13 cellular contexts compared by ENCODE assay signal in the genomic region with DNA sequence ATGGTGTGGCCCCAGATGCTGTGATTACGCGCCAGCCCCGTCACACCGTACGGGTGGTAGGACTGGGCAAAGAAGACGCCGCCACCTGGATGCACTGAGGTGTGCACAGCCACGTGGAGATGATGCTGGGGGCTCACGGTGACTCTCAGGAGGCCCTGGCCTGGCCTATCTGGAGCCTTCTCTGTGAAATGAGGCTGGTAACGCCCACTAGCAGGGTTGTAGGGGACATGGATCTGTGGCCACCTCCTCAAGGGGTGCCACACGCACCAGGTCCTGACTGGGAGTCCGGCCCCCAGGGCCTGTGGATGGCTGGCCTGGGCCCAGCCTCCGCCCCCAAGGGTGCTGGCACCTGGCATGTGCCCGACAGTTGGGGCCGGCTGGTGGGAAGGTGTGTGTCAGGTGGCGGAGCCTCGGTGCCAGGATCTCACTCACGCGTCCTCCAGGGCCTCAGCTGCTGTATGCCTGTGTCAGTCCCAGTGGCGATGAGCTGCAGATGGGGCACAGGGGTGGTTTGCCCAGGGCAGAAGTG. TPM values are rescaled to one million over a fixed set of nuclear protein-coding genes. Genes with fewer than 3 reads are reported as not detected.
DNase-seq lines count a peak whose midpoint lies in the region; ATAC-seq, FAIRE-seq and TF ChIP-seq lines count a peak whose summit lies in the region.
"Had no signal": no experiment of that assay in that cellular context is flagged by ENCODE, and none has a peak within 500 bp of the region (broad histone marks: within the 10 kb centered on the region; RNA-seq: fewer than 3 reads in every experiment).

No MANE protein-coding gene starts in this region.

- H3K36me3 ChIP-seq in GM12878 (ENCODE audit: control insufficient read depth in 2 of 2, insufficient read depth in 2 of 2, low read length in 1 of 2): peaks cover 17 to 28% of the 10 kb centered on the region in 2 experiments
- H3K36me3 ChIP-seq in hepatocyte (replicated peaks; ENCODE audit: insufficient read depth, low read depth): no peaks in the 10 kb centered on the region

- H3K27me3 ChIP-seq in GM12878 (replicated peaks in 1 of 2; ENCODE audit: control insufficient read depth in 2 of 2, insufficient read depth in 2 of 2, low read length in 1 of 2) (no peaks in the 10 kb centered on the region), hepatocyte (no peaks in the 10 kb centered on the region)

- no peak for TF ChIP-seq RAD21 in GM12878 (IDR thresholded peaks at IDR 0.05; ENCODE audit: insufficient read depth, low read depth, low read length)

- peaks cover 32% of the 10 kb centered on the region for H3K36me3 Mint-ChIP-seq in stimulated activated memory B cell treated with anti-CD40 and anti-IgM and Interleukin-4, amounts not matched to agents 10 μg/mL and 1 μg/mL and 100 μg/mL, for 72 hours

- H3K9me2 ChIP-seq in hepatocyte (replicated peaks; ENCODE audit: insufficient read depth): no peaks in the 10 kb centered on the region

- H3K27ac Mint-ChIP-seq in stimulated activated memory B cell treated with anti-CD40 and anti-IgM and Interleukin-4, amounts not matched to agents 10 μg/mL and 1 μg/mL and 100 μg/mL, for 72 hours: peak overlapping the region; percentile 98

- in situ Hi-C loops in GM12878 (cut with MboI): loop anchor here (25.0 kb wide), 1 partner anchor 153 kb away; no protein-coding TSS in a partner anchor

- BruUV-seq in GM12878 (replicated peaks; lab: Mats Ljungman, UMichigan): no TSS peak

- H3K4me2 ChIP-seq in GM12878 (ENCODE audit: control insufficient read depth, insufficient read depth) (peak overlapping the region; percentile 77), hepatocyte (no peak overlapping the region)

- RAD21 ChIA-PET in GM12878 (lab: Charles Lee; ENCODE audit: unreplicated experiment): interaction anchor here (1.1 to 5.1 kb wide), 7 partner anchors 15 to 163 kb away, joined by 3 to 74 read pairs (median 17); partner anchors contain the start of gene NEK6

- H3K9me3 ChIP-seq in GM12878 (replicated peaks; ENCODE audit: control insufficient read depth, insufficient read depth, low read length): no peaks in the 10 kb centered on the region
- H3K9me3 ChIP-seq in hepatocyte (ENCODE audit: low read depth): no peaks in the 10 kb centered on the region

- H2AFZ ChIP-seq in GM12878 (ENCODE audit: control insufficient read depth, low read depth, low read length) (no peak overlapping the region), hepatocyte (no peak overlapping the region)

- no peak for TF ChIP-seq EP300 in GM12878 (IDR thresholded peaks at IDR 0.05; ENCODE audit: borderline replicate concordance in 1 of 2, control insufficient read depth in 1 of 2, low read depth in 2 of 2, low read length in 2 of 2)

- TF ChIP-seq CTCF in GM12878 (IDR thresholded peaks at IDR 0.05 in 2 of 3, conservative IDR thresholded peaks at IDR 0.05 in 1 of 3; ENCODE audit: control insufficient read depth in 2 of 3, extremely low read depth in 1 of 3, insufficient read depth in 1 of 3, low read depth in 3 of 3, low read length in 3 of 3): peak in 2 of 3 experiments; percentile 17 to 20; a peak in 1 of 6 replicates
- TF ChIP-seq CTCF in hepatocyte (IDR thresholded peaks at IDR 0.05; ENCODE audit: poor library complexity): no peak

- peak overlapping the region; percentile 56; the same call in 1 of the 2 replicates for H3K4me3 ChIP-seq in GM12878
- H3K4me3 ChIP-seq in hepatocyte: no peak overlapping the region
- H3K4me3 ChIP-seq: lung had no signal

- H3K79me2 ChIP-seq in GM12878 (ENCODE audit: control insufficient read depth, insufficient read depth, low read length): peaks cover 99% of the 10 kb centered on the region
- H3K79me2 ChIP-seq in hepatocyte: peaks cover 64% of the 10 kb centered on the region

- H3K4me3 Mint-ChIP-seq in stimulated activated memory B cell treated with anti-CD40 and anti-IgM and Interleukin-4, amounts not matched to agents 10 μg/mL and 1 μg/mL and 100 μg/mL, for 72 hours: peak overlapping the region; percentile 76
- H3K4me3 Mint-ChIP-seq: stimulated activated naive CD8-positive, alpha-beta T cell treated with anti-CD3 and anti-CD28 coated beads, Interleukin-15, Interleukin-2, amounts not matched to agents 100 ng/mL and 50 ng/mL, for 24 hours had no signal

- H4K20me1 ChIP-seq in GM12878 (ENCODE audit: control insufficient read depth, insufficient read depth) (no peaks in the 10 kb centered on the region; the same call in none of the 2 replicates), hepatocyte (ENCODE audit: insufficient read depth, poor library complexity, severe bottlenecking) (peaks cover 6% of the 10 kb centered on the region)

- H3K9me3 Mint-ChIP-seq in stimulated activated memory B cell treated with anti-CD40 and anti-IgM and Interleukin-4, amounts not matched to agents 10 μg/mL and 1 μg/mL and 100 μg/mL, for 72 hours: no peaks in the 10 kb centered on the region
- H3K9me3 Mint-ChIP-seq: stimulated activated naive CD8-positive, alpha-beta T cell treated with anti-CD3 and anti-CD28 coated beads, Interleukin-15, Interleukin-2, amounts not matched to agents 100 ng/mL and 50 ng/mL, for 24 hours had no signal

- POLR2A ChIA-PET in GM12878 (lab: Charles Lee): interaction anchor here (0.7 to 5.4 kb wide), 6 partner anchors 25 to 93 kb away, joined by 4 to 45 read pairs (median 10); no protein-coding TSS in a partner anchor

- H3K4me1 ChIP-seq in GM12878 (ENCODE audit: control insufficient read depth, insufficient read depth, low read length) (peaks cover 100% of the 10 kb centered on the region), hepatocyte (ENCODE audit: insufficient read depth) (peaks cover 14% of the 10 kb centered on the region)

- intact Hi-C loops in GM12878 (cut with micrococcal nuclease; ENCODE audit: unreplicated experiment): loop anchor here (2.0 kb wide), 1 partner anchor 163 kb away; no protein-coding TSS in a partner anchor

- H3K4me1 Mint-ChIP-seq in stimulated activated memory B cell treated with anti-CD40 and anti-IgM and Interleukin-4, amounts not matched to agents 10 μg/mL and 1 μg/mL and 100 μg/mL, for 72 hours: peaks cover 96% of the 10 kb centered on the region

- H3K27ac ChIP-seq in GM12878 (ENCODE audit: control insufficient read depth, insufficient read depth) (peak overlapping the region; percentile 91), hepatocyte (no peak overlapping the region)

- no peaks in the 10 kb centered on the region for H3K27me3 Mint-ChIP-seq in stimulated activated memory B cell treated with anti-CD40 and anti-IgM and Interleukin-4, amounts not matched to agents 10 μg/mL and 1 μg/mL and 100 μg/mL, for 72 hours
- H3K27me3 Mint-ChIP-seq: stimulated activated naive CD8-positive, alpha-beta T cell treated with anti-CD3 and anti-CD28 coated beads, Interleukin-15, Interleukin-2, amounts not matched to agents 100 ng/mL and 50 ng/mL, for 24 hours had no signal

- SMC1A ChIA-PET in GM12878 (lab: Charles Lee; ENCODE audit: uncharacterized antibody, unreplicated experiment): interaction anchor here (0.8 to 9.9 kb wide), 9 partner anchors 27 to 163 kb away, joined by 3 to 132 read pairs (median 15); partner anchors contain the start of gene NEK6

- no peak for FAIRE-seq in GM12878 (lab: Jason Lieb, UNC)

- DNase-seq in DMS79 treated with DMSO at 0.1 percent for 48 hours (lab: John Stamatoyannopoulos, UW) (peak; percentile 26), DMS79 (lab: John Stamatoyannopoulos, UW) (no peak), NCI-H1105 (lab: John Stamatoyannopoulos, UW) (peak; percentile 48), GM12878 (ENCODE audit: low read depth, low spot score) (no peak), hepatocyte (ENCODE audit: low spot score) (no peak), NCI-H524 treated with DMSO at 0.1 percent for 48 hours (lab: John Stamatoyannopoulos, UW) (no peak)
- no peak for DNase-seq in stimulated activated naive CD4-positive, alpha-beta T cell treated with Interleukin-2 at 50 U/mL for 16 hours (lab: John Stamatoyannopoulos, UW)
- DNase-seq: activated CD8-positive, alpha-beta memory T cell treated with anti-CD3 and anti-CD28 coated beads, Interleukin-2, amount 50 U/mL, for 4 hours; amygdala; NCI-H146 had no signal

- ATAC-seq in GM12878: peak; percentile 4
- ATAC-seq in stimulated activated memory B cell treated with anti-CD40 and anti-IgM and Interleukin-4, amounts not matched to agents 10 μg/mL and 1 μg/mL and 100 μg/mL, for 72 hours: peak; percentile 58

- peak overlapping the region; percentile 49 for H3K9ac ChIP-seq in GM12878 (ENCODE audit: control insufficient read depth, insufficient read depth, low read length)

- peak; percentile 42; the same call in 1 of the 2 replicates for TF ChIP-seq POLR2A in GM12878 (IDR thresholded peaks at IDR 0.05; ENCODE audit: low read depth, low read length)

- CTCF ChIA-PET in GM12878 (lab: Yijun Ruan, JAX): interaction anchor here (0.6 to 5.0 kb wide), 15 partner anchors 23 to 163 kb away, joined by 3 to 42 read pairs (median 10); partner anchors contain the start of gene NEK6

- 19% methylated on average over 20 of the region's 20 CpGs for WGBS in GM12878 (ENCODE audit: insufficient coverage, insufficient replicate concordance, low lambda C conversion rate, missing lambda C conversion rate)
- WGBS in hepatocyte (ENCODE audit: low lambda C conversion rate, missing lambda C conversion rate): 95% methylated on average over 20 of the region's 20 CpGs

RNA-seq across cellular contexts. Expression of gene NEK6, which starts 32.4 kb away (rescaled TPM):
- total RNA-seq in GM12878 (2013; cell fraction: nucleolus; rRNA removed): 174 and 184 TPM in 2 replicates
- total RNA-seq in GM12878 (2014; rRNA removed) (50.0 and 58.0 TPM in 2 replicates), GM12878 (2014; rRNA removed; fragmentation: Illumina TruSeq; extraction: Trizol) (51.8 and 53.8 TPM in 2 replicates), GM12878 (2021) (136 and 142 TPM in 2 replicates), hepatocyte (33.5 and 35.7 TPM in 2 replicates)
- polyA plus RNA-seq in GM12878 (2011; ENCODE audit: low read depth): 62.2 TPM
- polyA plus RNA-seq in GM12878 (2011; rRNA removed) (131 and 161 TPM in 2 replicates), GM12878 (2014; fragmentation: Illumina TruSeq; extraction: Trizol) (68.6 and 87.1 TPM in 2 replicates), GM12878 (2014; fragmentation: Nextera tagmentation; extraction: Ambion mirVana) (10 to 100 TPM; 31.3 to 33.2 TPM), GM12878 (2014; rRNA removed) (91.3 and 96.0 TPM in 2 replicates), GM12878 (2016; fragmentation: Nextera tagmentation; extraction: Ambion mirVana) (100 to 1,000 TPM in 1 of 2 experiments, 10 to 100 TPM in 1; 97.0 to 104 TPM), hepatocyte (41.6 and 44.7 TPM in 2 replicates)
- 171 and 176 TPM in 2 replicates for polyA plus RNA-seq in GM12878 (2011; cell fraction: cytosol; rRNA removed)
- polyA plus RNA-seq in GM12878 (2011; cell fraction: nucleus; rRNA removed): 186 and 192 TPM in 2 replicates
- 79.3 and 129 TPM in 2 replicates for polyA plus RNA-seq in GM12878 (2012)
- 210 and 248 TPM in 2 replicates for polyA minus RNA-seq in GM12878 (2011; rRNA and poly(A)+ RNA removed)
- polyA minus RNA-seq in GM12878 (2011; cell fraction: cytosol; rRNA and poly(A)+ RNA removed): 53.5 and 58.5 TPM in 2 replicates
- 60.7 and 78.1 TPM in 2 replicates for polyA minus RNA-seq in GM12878 (2011; cell fraction: nucleus; rRNA and poly(A)+ RNA removed)

Comparison
In these comparisons a context has a peak if more than half of its experiments do, and no peak if none do; other contexts are left out.
1. DNase-seq: peak in DMS79 treated with DMSO at 0.1 percent for 48 hours (single experiment) and NCI-H1105 (single experiment); none in DMS79 (single experiment), GM12878 (single experiment), stimulated activated naive CD4-positive, alpha-beta T cell treated with Interleukin-2 at 50 U/mL for 16 hours (single experiment), hepatocyte (single experiment) and NCI-H524 treated with DMSO at 0.1 percent for 48 hours (single experiment).